ENCODE assay signal across 5 cellular contexts in genomic region chr14:102550927-102551401, GRCh38. TPM values are rescaled to one million over a fixed set of nuclear protein-coding genes. Genes with fewer than 3 reads are reported as not detected.
A peak's percentile ranks its signal among the peaks of the same experiment; 100 is the strongest.
DNase-seq lines count a peak whose midpoint lies in the region; ATAC-seq, FAIRE-seq and TF ChIP-seq lines count a peak whose summit lies in the region.
"Not testable (repeated sequence)": the region's sequence is repeated elsewhere in the genome, so short reads cannot be mapped to it uniquely, and the experiment has no call there.

No MANE protein-coding gene starts in this region.

- H3K4me1 ChIP-seq in BLaER1 (peaks cover 98% of the 10 kb centered on the region), K562 (replicated peaks in 1 of 2; ENCODE audit: control insufficient read depth in 2 of 2, insufficient read depth in 2 of 2, low read length in 2 of 2) (peaks cover 21 to 24% of the 10 kb centered on the region in 2 experiments), hepatocyte (ENCODE audit: insufficient read depth) (peaks cover 48% of the 10 kb centered on the region)

- H3K9me3 ChIP-seq in BLaER1; K562 (replicated peaks; ENCODE audit: control insufficient read depth, insufficient read depth, low read depth, low read length); hepatocyte (ENCODE audit: low read depth): not testable (repeated sequence)

- not testable (repeated sequence) for H3K9ac ChIP-seq in BLaER1
- H3K9ac ChIP-seq in K562 (ENCODE audit: insufficient read depth in 1 of 2, low read depth in 2 of 2, low read length in 2 of 2), result peak overlapping the region; percentile 74 to 88

- 0% methylated on average over 3 of the region's 3 CpGs for WGBS in K562 (ENCODE audit: insufficient coverage, low coverage, missing lambda C conversion rate)
- 54% methylated on average over 3 of the region's 3 CpGs for WGBS in hepatocyte (ENCODE audit: low lambda C conversion rate, missing lambda C conversion rate)

- POLR2A ChIA-PET in RWPE1 (lab: Yijun Ruan, JAX; ENCODE audit: low non-redundant PET); K562 (lab: Yijun Ruan, JAX): not testable (repeated sequence)

- peak; percentile 7 for ATAC-seq in K562

- intact Hi-C loops in K562 (cut with micrococcal nuclease), result loop anchor here (1.0 kb wide), 1 partner anchor 40 kb away; no protein-coding TSS in a partner anchor

- not testable (repeated sequence) for TF ChIP-seq CTCF in RWPE1 (conservative IDR thresholded peaks at IDR 0.05; ENCODE audit: low read depth); K562 (IDR thresholded peaks at IDR 0.05 in 2 of 3, conservative IDR thresholded peaks at IDR 0.05 in 1 of 3; ENCODE audit: insufficient read depth in 2 of 3, low read depth in 1 of 3, low read length in 3 of 3); hepatocyte (IDR thresholded peaks at IDR 0.05; ENCODE audit: poor library complexity)

- not testable (repeated sequence) for H3K4me3 ChIP-seq in BLaER1, K562, hepatocyte

- peak; percentile 10; the same call in 1 of the 2 replicates for TF ChIP-seq EP300 in K562 (IDR thresholded peaks at IDR 0.05; ENCODE audit: low read length)

- not testable (repeated sequence) for TF ChIP-seq POLR2A in K562 (conservative IDR thresholded peaks at IDR 0.05)

- 0 out of 2 replicates have a peak overlapping the region, but pooled peaks have one; percentile 24 for H2AFZ ChIP-seq in K562 (ENCODE audit: low read depth, low read length)
- not testable (repeated sequence) for H2AFZ ChIP-seq in hepatocyte

- TF ChIP-seq RAD21 in K562 (CRISPR knock-in tag; conservative IDR thresholded peaks at IDR 0.05 in 1 of 2, IDR thresholded peaks at IDR 0.05 in 1 of 2), result not testable (repeated sequence)

- H3K27me3 ChIP-seq in BLaER1; K562 (ENCODE audit: control insufficient read depth in 2 of 2, insufficient read depth in 2 of 2, low read length in 2 of 2); hepatocyte: not testable (repeated sequence)

- peak overlapping the region; percentile 48; the same call in 1 of the 2 replicates for H3K27ac ChIP-seq in BLaER1
- peak overlapping the region; percentile 92 for H3K27ac ChIP-seq in RWPE1
- H3K27ac ChIP-seq in K562 (ENCODE audit: extremely low read depth, low read depth, low read length), result peak overlapping the region; percentile 83; the same call in 2 of the 3 replicates
- H3K27ac ChIP-seq in hepatocyte, result peak overlapping the region; percentile 79

- FAIRE-seq in K562 (lab: Jason Lieb, UNC), result not testable (repeated sequence)

- not testable (repeated sequence) for H3K9me2 ChIP-seq in hepatocyte (replicated peaks; ENCODE audit: insufficient read depth)

- in situ Hi-C loops in K562 (cut with MboI), result not testable (repeated sequence)

- peaks cover 32% of the 10 kb centered on the region for H3K79me2 ChIP-seq in K562 (ENCODE audit: control insufficient read depth, insufficient read depth, low read length)
- H3K79me2 ChIP-seq in hepatocyte, result not testable (repeated sequence)

- CTCF ChIA-PET in RWPE1 (lab: Yijun Ruan, JAX); K562 (lab: Yijun Ruan, JAX; ENCODE audit: low intra/inter-chr PET ratio): not testable (repeated sequence)

- H3K36me3 ChIP-seq in BLaER1; hepatocyte (replicated peaks; ENCODE audit: insufficient read depth, low read depth): not testable (repeated sequence)
- H3K36me3 ChIP-seq in K562 (ENCODE audit: control insufficient read depth, insufficient read depth, low read length), result peaks cover 13% of the 10 kb centered on the region; the same call in 1 of the 3 replicates

- peak overlapping the region; percentile 29 for H3K4me2 ChIP-seq in BLaER1
- H3K4me2 ChIP-seq in K562 (ENCODE audit: insufficient read depth, low read length), result peak overlapping the region; percentile 83; the same call in 1 of the 2 replicates
- H3K4me2 ChIP-seq in hepatocyte, result not testable (repeated sequence)

- H3K9me1 ChIP-seq in K562 (ENCODE audit: control insufficient read depth, insufficient read depth, low read length), result not testable (repeated sequence)

- DNase-seq in CD1c-positive myeloid dendritic cell (ENCODE audit: extremely low spot score), result peak; percentile 38
- DNase-seq in RWPE1 (ENCODE audit: low spot score); hepatocyte (ENCODE audit: low spot score): not testable (repeated sequence)
- DNase-seq in K562 (ENCODE audit: extremely low read depth in 1 of 4, low spot score in 3 of 4), result peak in 1 of 4 experiments; percentile 67

- BruUV-seq in K562 (replicated peaks; lab: Mats Ljungman, UMichigan), result not testable (repeated sequence)

- H4K20me1 ChIP-seq in BLaER1; K562 (replicated peaks; ENCODE audit: control insufficient read depth, insufficient read depth, low read length); hepatocyte (ENCODE audit: insufficient read depth, poor library complexity, severe bottlenecking): not testable (repeated sequence)

TF ChIP-seq in K562, 482 proteins besides CTCF, POLR2A, EP300 and RAD21 (continues in another document):
- TF ChIP-seq, protein P1, sequence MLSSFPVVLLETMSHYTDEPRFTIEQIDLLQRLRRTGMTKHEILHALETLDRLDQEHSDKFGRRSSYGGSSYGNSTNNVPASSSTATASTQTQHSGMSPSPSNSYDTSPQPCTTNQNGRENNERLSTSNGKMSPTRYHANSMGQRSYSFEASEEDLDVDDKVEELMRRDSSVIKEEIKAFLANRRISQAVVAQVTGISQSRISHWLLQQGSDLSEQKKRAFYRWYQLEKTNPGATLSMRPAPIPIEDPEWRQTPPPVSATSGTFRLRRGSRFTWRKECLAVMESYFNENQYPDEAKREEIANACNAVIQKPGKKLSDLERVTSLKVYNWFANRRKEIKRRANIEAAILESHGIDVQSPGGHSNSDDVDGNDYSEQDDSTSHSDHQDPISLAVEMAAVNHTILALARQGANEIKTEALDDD (IDR thresholded peaks at IDR 0.05), result peak; percentile 54; the same call in 1 of the 2 replicates
- TF ChIP-seq ZNF197 (CRISPR knock-in tag; IDR thresholded peaks at IDR 0.05; ENCODE audit: low read depth) (peak; percentile 96), MTF1 (CRISPR knock-in tag; IDR thresholded peaks at IDR 0.05; ENCODE audit: borderline replicate concordance) (peak; percentile 82; the same call in 1 of the 2 replicates), HDAC1 (IDR thresholded peaks at IDR 0.05) (peak in 1 of 2 experiments; percentile 43; a peak in 2 of 4 replicates), ZNF584 (CRISPR knock-in tag; IDR thresholded peaks at IDR 0.05; ENCODE audit: low read depth) (peak; percentile 99), PTTG1 (tag; IDR thresholded peaks at IDR 0.05; ENCODE audit: low read depth) (peak; percentile 96)

RNA-seq across cellular contexts. Expression of gene ANKRD9, which starts 41.4 kb away (rescaled TPM):
- 19.3 and 49.4 TPM in 2 replicates for total RNA-seq in K562 (2011; cell fraction: chromatin; rRNA removed; ENCODE audit: low replicate concordance)
- total RNA-seq in K562 (2011; cell fraction: nucleolus; rRNA removed), result 48.4 and 58.8 TPM in 2 replicates
- total RNA-seq in K562 (2011; cell fraction: nucleoplasm; rRNA removed), result 30.0 and 36.6 TPM in 2 replicates
- total RNA-seq in K562 (2014; rRNA removed) (29.4 and 29.5 TPM in 2 replicates), K562 (2014; rRNA removed; fragmentation: Illumina TruSeq; extraction: Trizol) (3.3 and 3.7 TPM in 2 replicates), K562 (2015; rRNA removed; fragmentation: Illumina TruSeq; extraction: Trizol) (5.0 and 5.3 TPM in 2 replicates), K562 (2021) (32.9 and 34.8 TPM in 2 replicates), hepatocyte (43.8 and 46.5 TPM in 2 replicates)
- polyA plus RNA-seq in K562 (2011; rRNA removed) (15.4 and 20.4 TPM in 2 replicates), K562 (2014; fragmentation: Illumina TruSeq; extraction: Trizol) (4.0 and 4.3 TPM in 2 replicates), K562 (2014; fragmentation: Nextera tagmentation; extraction: Ambion mirVana) (under 1 TPM; 0.04 to 0.06 TPM), K562 (2014; rRNA removed) (27.5 and 29.9 TPM in 2 replicates), hepatocyte (88.1 and 90.7 TPM in 2 replicates)
- 26.0 and 97.0 TPM in 2 replicates for polyA plus RNA-seq in K562 (2011; cell fraction: cytosol; rRNA removed)
- 106 and 194 TPM in 2 replicates for polyA plus RNA-seq in K562 (2011; cell fraction: nucleus; rRNA removed)
- 12.9 and 30.7 TPM in 2 replicates for polyA plus RNA-seq in K562 (2012)
- 3.5 and 3.7 TPM in 2 replicates for polyA minus RNA-seq in K562 (2011; rRNA and poly(A)+ RNA removed)
- polyA minus RNA-seq in K562 (2011; cell fraction: cytosol; rRNA and poly(A)+ RNA removed), result 7.4 and 12.8 TPM in 2 replicates
- 18.6 and 23.2 TPM in 2 replicates for polyA minus RNA-seq in K562 (2011; cell fraction: nucleus; rRNA and poly(A)+ RNA removed)

RNA-seq across cellular contexts. Expression of gene RCOR1, which starts 41.5 kb away (rescaled TPM):
- 52.9 and 97.1 TPM in 2 replicates for total RNA-seq in K562 (2011; cell fraction: chromatin; rRNA removed; ENCODE audit: low replicate concordance)
- total RNA-seq in K562 (2011; cell fraction: nucleolus; rRNA removed), result 37.2 and 37.4 TPM in 2 replicates
- 55.9 and 83.7 TPM in 2 replicates for total RNA-seq in K562 (2011; cell fraction: nucleoplasm; rRNA removed)
- total RNA-seq in K562 (2014; rRNA removed), result 12.8 and 14.5 TPM in 2 replicates
- 28.4 and 34.6 TPM in 2 replicates for total RNA-seq in K562 (2014; rRNA removed; fragmentation: Illumina TruSeq; extraction: Trizol)
- total RNA-seq in K562 (2015; rRNA removed; fragmentation: Illumina TruSeq; extraction: Trizol), result 20.9 and 21.6 TPM in 2 replicates
- total RNA-seq in K562 (2021), result 39.9 and 47.9 TPM in 2 replicates
- 28.7 and 29.3 TPM in 2 replicates for polyA plus RNA-seq in K562 (2011; rRNA removed)
- 14.3 and 23.5 TPM in 2 replicates for polyA plus RNA-seq in K562 (2011; cell fraction: cytosol; rRNA removed)
- polyA plus RNA-seq in K562 (2011; cell fraction: nucleus; rRNA removed), result 28.5 and 38.9 TPM in 2 replicates
- 21.9 and 22.8 TPM in 2 replicates for polyA plus RNA-seq in K562 (2012)
- 35.3 and 35.6 TPM in 2 replicates for polyA plus RNA-seq in K562 (2014; fragmentation: Illumina TruSeq; extraction: Trizol)
- 10 to 100 TPM in 1 of 2 experiments, 1 to 10 TPM in 1; 8.5 to 10.9 TPM for polyA plus RNA-seq in K562 (2014; fragmentation: Nextera tagmentation; extraction: Ambion mirVana)
- 16.9 and 19.1 TPM in 2 replicates for polyA plus RNA-seq in K562 (2014; rRNA removed)
- polyA minus RNA-seq in K562 (2011; rRNA and poly(A)+ RNA removed), result 34.1 and 35.8 TPM in 2 replicates
- 22.5 and 26.1 TPM in 2 replicates for polyA minus RNA-seq in K562 (2011; cell fraction: cytosol; rRNA and poly(A)+ RNA removed)
- polyA minus RNA-seq in K562 (2011; cell fraction: nucleus; rRNA and poly(A)+ RNA removed), result 12.4 and 24.8 TPM in 2 replicates
- total RNA-seq in hepatocyte, result 27.0 and 30.2 TPM in 2 replicates
- 9.9 and 12.2 TPM in 2 replicates for polyA plus RNA-seq in hepatocyte
